In the genomic region with DNA sequence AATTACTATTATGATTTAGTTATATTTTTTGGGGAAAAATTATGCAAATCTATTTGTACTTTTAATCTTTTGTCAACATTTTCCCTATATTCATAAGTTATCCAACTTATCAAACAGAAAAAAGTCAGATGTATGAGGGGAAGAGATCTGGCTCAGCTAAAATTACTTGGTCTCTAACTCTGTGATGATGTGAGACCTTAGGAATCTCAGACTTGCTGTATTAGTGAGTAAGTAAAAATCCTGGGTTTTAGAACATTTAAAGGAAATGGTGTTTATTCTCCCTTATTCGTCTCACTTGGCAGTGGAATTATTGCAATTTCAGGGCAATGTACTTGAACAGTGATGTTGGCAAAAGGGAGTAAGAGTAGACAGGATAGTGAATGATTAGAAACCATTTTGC, we compare ENCODE assay signal across 21 cellular contexts.
DNase-seq lines count a peak whose midpoint lies in the region; ATAC-seq and TF ChIP-seq lines count a peak whose summit lies in the region.
"Had no signal": no experiment of that assay in that cellular context is flagged by ENCODE, and none has a peak within 500 bp of the region (broad histone marks: within the 10 kb centered on the region; RNA-seq: fewer than 3 reads in every experiment).

No MANE protein-coding gene starts in this region.

- no peaks in the 10 kb centered on the region for H3K9me2 ChIP-seq in MM.1S (replicated peaks; ENCODE audit: insufficient read depth, low read length)

- peak; percentile 26 for DNase-seq in ELR (ENCODE audit: low read depth)
- no peak for DNase-seq in ascending aorta (ENCODE audit: low spot score in 2 of 2)
- peak; percentile 47 for DNase-seq in iris pigment epithelial cell (ENCODE audit: low read depth)
- DNase-seq in stromal cell of bone marrow (ENCODE audit: low read depth): peak; percentile 41
- DNase-seq in NOMO-1 (lab: John Stamatoyannopoulos, UW; ENCODE audit: unreplicated experiment in 2 of 2): no peak
- no peak for DNase-seq in MM.1S
- DNase-seq: activated CD4-positive, alpha-beta T cell treated with anti-CD3 and anti-CD28 coated beads for 1 hour; activated CD8-positive, alpha-beta memory T cell treated with anti-CD3 and anti-CD28 coated beads for 24 hours; activated naive CD4-positive, alpha-beta T cell treated with anti-CD3 and anti-CD28 coated beads, Interleukin-2, amount 10 ng/mL, durations not matched to agents 7 days and 5 days; activated T-cell treated with anti-CD3 and anti-CD28 coated beads, Interleukin-2, amount 50 U/mL, for 48 hours; body of pancreas; hippocampal formation; NCI-H1105; NCI-H524; ovary; testis had no signal

- no peaks in the 10 kb centered on the region for H3K9me3 ChIP-seq in ascending aorta
- H3K9me3 ChIP-seq in MM.1S (replicated peaks; ENCODE audit: insufficient read depth, low read length): no peaks in the 10 kb centered on the region
- H3K9me3 ChIP-seq in gastroesophageal sphincter: peaks cover 0 to 5% (median 0%) of the 10 kb centered on the region in 3 donors
- H3K9me3 ChIP-seq: body of pancreas, ovary, testis had no signal

- no peaks in the 10 kb centered on the region for H3K27me3 ChIP-seq in ascending aorta
- H3K27me3 ChIP-seq in MM.1S (replicated peaks; ENCODE audit: insufficient read depth, low read length): no peaks in the 10 kb centered on the region
- no peaks in the 10 kb centered on the region for H3K27me3 ChIP-seq in gastroesophageal sphincter
- H3K27me3 ChIP-seq: body of pancreas, ovary, testis had no signal

- no peaks in the 10 kb centered on the region for H3K79me2 ChIP-seq in MM.1S (ENCODE audit: low read length)

- no peaks in the 10 kb centered on the region for H4K20me1 ChIP-seq in MM.1S (ENCODE audit: insufficient read depth, low read length)

- no peak overlapping the region for H3K4me2 ChIP-seq in MM.1S (ENCODE audit: low read depth, low read length)

- TF ChIP-seq CTCF in ascending aorta (IDR thresholded peaks at IDR 0.05) (no peak), MM.1S (IDR thresholded peaks at IDR 0.05; ENCODE audit: low read length) (no peak), gastroesophageal sphincter (IDR thresholded peaks at IDR 0.05) (no peak)

- ATAC-seq in gastroesophageal sphincter: no peak
- ATAC-seq: body of pancreas; HCT116; sciatic nerve; stimulated activated memory B cell treated with anti-CD40 and anti-IgM and Interleukin-4, amounts not matched to agents 10 μg/mL and 1 μg/mL and 100 μg/mL, for 72 hours had no signal

- H3K4me3 ChIP-seq in ascending aorta (no peak overlapping the region), MM.1S (ENCODE audit: low read length) (no peak overlapping the region), gastroesophageal sphincter (no peak overlapping the region)
- H3K4me3 ChIP-seq: body of pancreas, coronary artery, ovary, testis had no signal

- no peak overlapping the region for H2AFZ ChIP-seq in MM.1S (ENCODE audit: low read length)

- H3K36me3 ChIP-seq in ascending aorta (no peaks in the 10 kb centered on the region), MM.1S (replicated peaks; ENCODE audit: insufficient read depth, low read length) (no peaks in the 10 kb centered on the region), gastroesophageal sphincter (no peaks in the 10 kb centered on the region)
- H3K36me3 ChIP-seq: ovary had no signal

- no peak overlapping the region for H3K9ac ChIP-seq in MM.1S (ENCODE audit: low read length)

- H3K4me1 ChIP-seq in ascending aorta (peaks cover 0 to 3% of the 10 kb centered on the region in 2 donors), MM.1S (ENCODE audit: low read length) (no peaks in the 10 kb centered on the region), gastroesophageal sphincter (no peaks in the 10 kb centered on the region)
- H3K4me1 ChIP-seq: body of pancreas, testis had no signal

- H3K27ac ChIP-seq in ascending aorta (peak overlapping the region; percentile 43 to 49), MM.1S (ENCODE audit: low read length) (no peak overlapping the region), gastroesophageal sphincter (no peak overlapping the region)
- H3K27ac ChIP-seq: body of pancreas, ovary, testis had no signal

- TF ChIP-seq EP300 in gastroesophageal sphincter (IDR thresholded peaks at IDR 0.05): no peak

- H3F3A ChIP-seq in MM.1S (ENCODE audit: insufficient read depth, low read length): no peaks in the 10 kb centered on the region

- no peak for TF ChIP-seq POLR2A in gastroesophageal sphincter (IDR thresholded peaks at IDR 0.05)

- WGBS in gastroesophageal sphincter (ENCODE audit: low coverage in 1 of 2), 2 donors: 44 to 71% methylated on average over 1 of the region's 1 CpG

- intact Hi-C loops in ascending aorta (cut with DNase I): no loop called here

Comparison
In these comparisons a context has a peak if more than half of its experiments do, and no peak if none do; other contexts are left out.
1. DNase-seq: peak in ELR (single experiment), iris pigment epithelial cell (single experiment) and stromal cell of bone marrow (single experiment); none in ascending aorta (0 of 2), NOMO-1 (0 of 2) and MM.1S (single experiment).
2. H3K27ac ChIP-seq: peak in ascending aorta (2 of 2); none in MM.1S (single experiment) and gastroesophageal sphincter (0 of 4).